Comparison of ENCODE assay signal across 8 cellular contexts in genomic region chr10:22742678-22743077, GRCh38. TPM values are rescaled to one million over a fixed set of nuclear protein-coding genes. Genes with fewer than 3 reads are reported as not detected.
DNase-seq lines count a peak whose midpoint lies in the region; ATAC-seq, FAIRE-seq and TF ChIP-seq lines count a peak whose summit lies in the region.

No MANE protein-coding gene starts in this region.

- no peak overlapping the region for H3K27ac Mint-ChIP-seq in T-helper 17 cell

- H3K9me3 ChIP-seq in T-helper 17 cell (ENCODE audit: control insufficient read depth, low read length, poor library complexity, severe bottlenecking): no peaks in the 10 kb centered on the region

- no peaks in the 10 kb centered on the region for H3K27me3 Mint-ChIP-seq in T-helper 17 cell

- peak; percentile 92 for FAIRE-seq in GM12892 (lab: Jason Lieb, UNC)
- FAIRE-seq in frontal cortex (lab: Jason Lieb, UNC): no peak

- H3K4me3 Mint-ChIP-seq in T-helper 17 cell: no peak overlapping the region

- no peak for TF ChIP-seq POLR2A in GM12892 (IDR thresholded peaks at IDR 0.05; ENCODE audit: low read depth, low read length)

- no peaks in the 10 kb centered on the region for H3K36me3 Mint-ChIP-seq in T-helper 17 cell (ENCODE audit: low read depth)

- ATAC-seq in GM21367 (IDR thresholded peaks at IDR 0.05; ENCODE audit: unreplicated experiment) (peak; percentile 99), HG03159 (IDR thresholded peaks at IDR 0.05; ENCODE audit: unreplicated experiment) (peak; percentile 100), T-helper 17 cell (peak; percentile 46)

- DNase-seq in GM12892 (ENCODE audit: insufficient read length) (no peak), T-helper 17 cell (no peak), frontal cortex (ENCODE audit: low spot score in 2 of 2) (no peak), NCI-H748 (lab: John Stamatoyannopoulos, UW; ENCODE audit: unreplicated experiment) (no peak), anterior cingulate cortex (lab: John Stamatoyannopoulos, UW) (no peak)
- no peak for DNase-seq in stimulated activated CD4-positive, alpha-beta T cell treated with anti-CD3 and anti-CD28 coated beads, Interleukin-4, amount 100 ng/mL, for 1 hour

- no peaks in the 10 kb centered on the region for H3K4me1 Mint-ChIP-seq in T-helper 17 cell

RNA-seq across cellular contexts. Expression of gene PIP4K2A, which starts 28.3 kb away (rescaled TPM):
- polyA plus RNA-seq in GM12892 (2012; ENCODE audit: missing spikeins): 66.0 TPM
- total RNA-seq in T-helper 17 cell (100 to 1,000 TPM; 167 to 205 TPM), frontal cortex (56.7 TPM)

Comparison
In these comparisons a context has a peak if more than half of its experiments do, and no peak if none do; other contexts are left out.
1. ATAC-seq: peak in every context shown above with its lines; median percentile 100 in HG03159; 99 in GM21367; 46 in T-helper 17 cell.